8 cellular contexts compared by ENCODE assay signal in genomic region chr11:71928739-71929443, GRCh38. TPM values are rescaled to one million over a fixed set of nuclear protein-coding genes. Genes with fewer than 3 reads are reported as not detected.
A peak's percentile ranks its signal among the peaks of the same experiment; 100 is the strongest.
DNase-seq lines count a peak whose midpoint lies in the region; ATAC-seq, FAIRE-seq and TF ChIP-seq lines count a peak whose summit lies in the region.

Gene RNF121 (plus strand): TSS chr11:71929046. CDS start chr11:71929062, 16 bp downstream.

- no peaks in the 10 kb centered on the region for H4K20me1 ChIP-seq in keratinocyte (ENCODE audit: control insufficient read depth, extremely low read depth, insufficient read depth, low read length)

- H3K36me3 ChIP-seq in keratinocyte (ENCODE audit: control insufficient read depth in 2 of 2, extremely low read depth in 1 of 2, insufficient read depth in 2 of 2, low read length in 2 of 2), result no peaks in the 10 kb centered on the region

- TF ChIP-seq CTCF in keratinocyte (optimal IDR thresholded peaks at IDR 0.05 in 1 of 3, IDR thresholded peaks at IDR 0.05 in 1 of 3, conservative IDR thresholded peaks at IDR 0.05 in 1 of 3; ENCODE audit: extremely low read depth in 1 of 3, insufficient read depth in 2 of 3, low read length in 3 of 3), result no peak

- H3K9me3 ChIP-seq in keratinocyte (ENCODE audit: control insufficient read depth, low read depth, low read length), result no peaks in the 10 kb centered on the region

- peak within 1 kb of the TSS; percentile 91 for H3K27ac ChIP-seq in keratinocyte (ENCODE audit: control insufficient read depth, insufficient read depth, low read length)

- H3K27me3 ChIP-seq in keratinocyte (ENCODE audit: control insufficient read depth, extremely low read depth, insufficient read depth, low read length), result no peaks in the 10 kb centered on the region

- FAIRE-seq in keratinocyte (lab: Jason Lieb, UNC), result no peak

- dilution Hi-C loops in keratinocyte (cut with MboI; ENCODE audit: extremely low pct_ligation_motif_present, low sequenced_read_pairs), result no loop called here

- H3K4me2 ChIP-seq in keratinocyte (ENCODE audit: control insufficient read depth, extremely low read depth, insufficient read depth, low read depth, low read length), result peak within 1 kb of the TSS; percentile 93

- no peaks in the 10 kb centered on the region for H3K9me1 ChIP-seq in keratinocyte (ENCODE audit: control insufficient read depth, extremely low read depth, insufficient read depth, low read length)

- DNase-seq in AG08396 (ENCODE audit: low spot score) (peak; percentile 95), NCI-H446 (lab: John Stamatoyannopoulos, UW) (peak; percentile 97 to 98), cerebellar cortex (ENCODE audit: low spot score) (peak; percentile 97), keratinocyte (ENCODE audit: low read depth, low spot score) (peak; percentile 66)
- peak; percentile 99 for DNase-seq in stimulated activated CD4-positive, alpha-beta T cell treated with anti-CD3 and anti-CD28 coated beads, Interleukin-15, amount 100 ng/mL, for 24 hours

- peak within 1 kb of the TSS; percentile 78 to 99 (median 97) for H3K4me3 ChIP-seq in keratinocyte (ENCODE audit: control insufficient read depth in 2 of 3, extremely low read depth in 1 of 3, insufficient read depth in 2 of 3, low read depth in 1 of 3, low read length in 3 of 3)

- peaks cover 9% of the 10 kb centered on the region for H3K4me1 ChIP-seq in keratinocyte (ENCODE audit: control insufficient read depth, extremely low read depth, insufficient read depth, low read length)

- H3K9ac ChIP-seq in keratinocyte (ENCODE audit: control insufficient read depth, extremely low read depth, insufficient read depth, low read length), result peak within 1 kb of the TSS; percentile 82

- ATAC-seq in GM19025 (IDR thresholded peaks at IDR 0.05; ENCODE audit: low read depth, unreplicated experiment) (peak; percentile 74), HG03342 (IDR thresholded peaks at IDR 0.05; ENCODE audit: unreplicated experiment) (peak; percentile 85)
- ATAC-seq in activated CD4-positive, CD25-positive, alpha-beta regulatory T cell treated with anti-CD3 and anti-CD28 coated beads, Interleukin-2, amount 50 U/mL, for 24 hours, result peak; percentile 92 to 95

- peaks cover 55% of the 10 kb centered on the region for H3K79me2 ChIP-seq in keratinocyte (ENCODE audit: control insufficient read depth, insufficient read depth, low read length)

- H2AFZ ChIP-seq in keratinocyte (ENCODE audit: control insufficient read depth, low read length), result peak within 1 kb of the TSS; percentile 87

RNA-seq across cellular contexts. Expression of gene RNF121, which starts in this region (rescaled TPM):
- polyA plus RNA-seq in keratinocyte, result 44.0 to 52.4 TPM (median 46.4 TPM) in 3 replicates
- polyA plus RNA-seq in keratinocyte (2011; ENCODE audit: low read depth), result 3.6 TPM
- 19.8 and 22.8 TPM in 2 replicates for polyA plus RNA-seq in keratinocyte (2011; cell fraction: cytosol; rRNA removed)
- 81.8 and 83.5 TPM in 2 replicates for polyA plus RNA-seq in keratinocyte (2011; cell fraction: nucleus; rRNA removed)
- polyA plus RNA-seq in keratinocyte (2012; ENCODE audit: low replicate concordance), result 12.6 and 33.2 TPM in 2 replicates
- polyA minus RNA-seq in keratinocyte, result 44.4 to 70.4 TPM (median 67.2 TPM) in 3 replicates
- polyA minus RNA-seq in keratinocyte (2011; cell fraction: cytosol; rRNA and poly(A)+ RNA removed), result 22.4 TPM
- 33.7 and 51.0 TPM in 2 replicates for polyA minus RNA-seq in keratinocyte (2011; cell fraction: nucleus; rRNA and poly(A)+ RNA removed)

Comparison
In these comparisons a context has a peak if more than half of its experiments do, and no peak if none do; other contexts are left out.
1. Peak in every context shown above with its lines: DNase-seq, ATAC-seq, H3K4me3 ChIP-seq and H3K27ac ChIP-seq.